ENCODE assay signal across 20 cellular contexts in genomic region chr22:33130473-33130872, GRCh38.
DNase-seq lines count a peak whose midpoint lies in the region; ATAC-seq and TF ChIP-seq lines count a peak whose summit lies in the region.
"Had no signal": no experiment of that assay in that cellular context is flagged by ENCODE, and none has a peak within 500 bp of the region (broad histone marks: within the 10 kb centered on the region; RNA-seq: fewer than 3 reads in every experiment).

No MANE protein-coding gene starts in this region.

- CTCF ChIA-PET in Caco-2 (lab: Charles Lee) = no interaction called here

- H3K9me2 ChIP-seq in hepatocyte (replicated peaks; ENCODE audit: insufficient read depth) = no peaks in the 10 kb centered on the region

- H2AFZ ChIP-seq in osteoblast (ENCODE audit: low read length) (no peak overlapping the region), hepatocyte (no peak overlapping the region)

- no peaks in the 10 kb centered on the region for H3K4me1 ChIP-seq in Caco-2
- peaks cover 0 to 4% (median 0%) of the 10 kb centered on the region in 4 donors for H3K4me1 ChIP-seq in right lobe of liver
- no peaks in the 10 kb centered on the region for H3K4me1 ChIP-seq in osteoblast (ENCODE audit: insufficient read depth, low read length)
- no peaks in the 10 kb centered on the region for H3K4me1 ChIP-seq in hepatocyte (ENCODE audit: insufficient read depth)

- intact Hi-C loops in Caco-2 (cut with micrococcal nuclease; ENCODE audit: unreplicated experiment) (no loop called here), right lobe of liver (cut with DNase I) (no loop called here)

- no peak for TF ChIP-seq POLR2A in right lobe of liver (IDR thresholded peaks at IDR 0.05)

- peaks cover 9% of the 10 kb centered on the region for H3K27me3 Mint-ChIP-seq in Caco-2 (ENCODE audit: insufficient read depth, unreplicated experiment)

- WGBS in right lobe of liver (ENCODE audit: insufficient coverage, low coverage, low lambda C conversion rate, missing lambda C conversion rate) = 48% methylated on average over 9 of the region's 9 CpGs
- WGBS in hepatocyte (ENCODE audit: low lambda C conversion rate, missing lambda C conversion rate) = 70% methylated on average over 9 of the region's 9 CpGs

- POLR2A ChIA-PET in Caco-2 (lab: Charles Lee) = no interaction called here

- H3K36me3 ChIP-seq in Caco-2 (ENCODE audit: control insufficient read depth, insufficient read depth, low read length) = no peaks in the 10 kb centered on the region
- H3K36me3 ChIP-seq in right lobe of liver = no peaks in the 10 kb centered on the region
- no peaks in the 10 kb centered on the region for H3K36me3 ChIP-seq in osteoblast (ENCODE audit: insufficient read depth, low read length)
- no peaks in the 10 kb centered on the region for H3K36me3 ChIP-seq in hepatocyte (replicated peaks; ENCODE audit: insufficient read depth, low read depth)

- H3K27me3 ChIP-seq in Caco-2 (replicated peaks; ENCODE audit: control insufficient read depth, insufficient read depth, low read length) (no peaks in the 10 kb centered on the region), right lobe of liver (no peaks in the 10 kb centered on the region), osteoblast (ENCODE audit: insufficient read depth, low read length) (no peaks in the 10 kb centered on the region), hepatocyte (peaks cover 3% of the 10 kb centered on the region)

- no peak for TF ChIP-seq CTCF in Caco-2 (IDR thresholded peaks at IDR 0.05; ENCODE audit: insufficient read depth in 1 of 2, low read depth in 1 of 2, low read length in 1 of 2, severe bottlenecking in 1 of 2, unreplicated experiment in 1 of 2)
- TF ChIP-seq CTCF in right lobe of liver (IDR thresholded peaks at IDR 0.05) = no peak
- TF ChIP-seq CTCF in osteoblast (IDR thresholded peaks at IDR 0.05; ENCODE audit: extremely low read depth, low read depth, low read length) = no peak
- TF ChIP-seq CTCF in hepatocyte (IDR thresholded peaks at IDR 0.05; ENCODE audit: poor library complexity) = no peak

- H3K79me2 ChIP-seq in osteoblast (ENCODE audit: insufficient read depth, low read length) (no peaks in the 10 kb centered on the region), hepatocyte (no peaks in the 10 kb centered on the region)

- H3K9me3 Mint-ChIP-seq in Caco-2 (ENCODE audit: unreplicated experiment) = peaks cover 11% of the 10 kb centered on the region

- H3K4me3 Mint-ChIP-seq in Caco-2 (ENCODE audit: unreplicated experiment) = no peak overlapping the region
- H3K4me3 Mint-ChIP-seq: CD4-positive, alpha-beta T cell; HFFc6 had no signal

- no peak overlapping the region for H3K4me2 ChIP-seq in osteoblast (ENCODE audit: insufficient read depth, low read length)
- H3K4me2 ChIP-seq in hepatocyte = no peak overlapping the region

- no peaks in the 10 kb centered on the region for H3K9me3 ChIP-seq in Caco-2
- H3K9me3 ChIP-seq in right lobe of liver = no peaks in the 10 kb centered on the region
- no peaks in the 10 kb centered on the region for H3K9me3 ChIP-seq in osteoblast (ENCODE audit: low read depth, low read length)
- no peaks in the 10 kb centered on the region for H3K9me3 ChIP-seq in hepatocyte (ENCODE audit: low read depth)

- H3K36me3 Mint-ChIP-seq in Caco-2 (ENCODE audit: insufficient read depth, unreplicated experiment) = no peaks in the 10 kb centered on the region

- no TSS peak for BruUV-seq in Caco-2 (replicated peaks; lab: Mats Ljungman, UMichigan)

- peak; percentile 94 for ATAC-seq in left lobe of liver
- ATAC-seq in right lobe of liver = peak; percentile 96 to 98 (median 96)
- ATAC-seq in GM18909 (IDR thresholded peaks at IDR 0.05; ENCODE audit: poor library complexity, unreplicated experiment) = no peak
- ATAC-seq: GM12878, HCT116 had no signal

- H3K4me3 ChIP-seq in Caco-2 (ENCODE audit: low read depth, low read length) = no peak overlapping the region
- H3K4me3 ChIP-seq in right lobe of liver = no peak overlapping the region
- no peak overlapping the region for H3K4me3 ChIP-seq in osteoblast (ENCODE audit: insufficient read depth, low read length)
- H3K4me3 ChIP-seq in hepatocyte = no peak overlapping the region
- H3K4me3 ChIP-seq: GM12878 had no signal

- H3K27ac ChIP-seq in right lobe of liver = no peak overlapping the region
- H3K27ac ChIP-seq in osteoblast (ENCODE audit: low read depth, low read length) = no peak overlapping the region
- no peak overlapping the region for H3K27ac ChIP-seq in hepatocyte
- H3K27ac ChIP-seq: C4-2B, HL-60 had no signal

- DNase-seq in Caco-2 (peak; percentile 39 to 42), DMS53 treated with DMSO at 0.1 percent for 48 hours (lab: John Stamatoyannopoulos, UW; ENCODE audit: unreplicated experiment) (peak; percentile 4), left lobe of liver (ENCODE audit: low spot score) (peak; percentile 61), right lobe of liver (peak in 1 of 3 donors; percentile 58), osteoblast (ENCODE audit: insufficient read length, low spot score, missing footprints) (no peak), hepatocyte (ENCODE audit: low spot score) (no peak)
- DNase-seq: AML-193; CD4-positive, alpha-beta T cell; DMS153; DND-41; EL; GOT3; H7; HFFc6; KG1 had no signal

- H3K4me1 Mint-ChIP-seq in Caco-2 (ENCODE audit: low read depth, unreplicated experiment) = no peaks in the 10 kb centered on the region

- no peak overlapping the region for H3K27ac Mint-ChIP-seq in Caco-2 (ENCODE audit: unreplicated experiment)
- H3K27ac Mint-ChIP-seq: CD4-positive, alpha-beta T cell; HFFc6 had no signal

- H4K20me1 ChIP-seq in osteoblast (ENCODE audit: insufficient read depth, low read length) (no peaks in the 10 kb centered on the region), hepatocyte (ENCODE audit: insufficient read depth, poor library complexity, severe bottlenecking) (no peaks in the 10 kb centered on the region)

Comparison
In these comparisons a context has a peak if more than half of its experiments do, and no peak if none do; other contexts are left out.
1. DNase-seq: peak in Caco-2 (2 of 2), DMS53 treated with DMSO at 0.1 percent for 48 hours (single experiment) and left lobe of liver (single experiment); none in osteoblast (single experiment) and hepatocyte (single experiment).